ENCODE assay signal across 21 cellular contexts in genomic region chr2:212327171-212327809, GRCh38.
A peak's percentile ranks its signal among the peaks of the same experiment; 100 is the strongest.
DNase-seq lines count a peak whose midpoint lies in the region; ATAC-seq, FAIRE-seq and TF ChIP-seq lines count a peak whose summit lies in the region.
"Had no signal": no experiment of that assay in that cellular context is flagged by ENCODE, and none has a peak within 500 bp of the region (broad histone marks: within the 10 kb centered on the region; RNA-seq: fewer than 3 reads in every experiment).

No MANE protein-coding gene starts in this region.

- POLR2A ChIA-PET in A549 (lab: Yijun Ruan, JAX): no interaction called here

- FAIRE-seq in A549 (lab: Jason Lieb, UNC): no peak

- intact Hi-C loops in left colon (cut with DNase I, micrococcal nuclease): no loop called here
- intact Hi-C loops in adrenal gland (cut with DNase I): no loop called here

- CTCF ChIA-PET in A549 (lab: Yijun Ruan, JAX): no interaction called here

- H3K27ac ChIP-seq in A549 (no peak overlapping the region), adrenal gland (no peak overlapping the region)
- H3K27ac ChIP-seq: C4-2B, SJSA1 had no signal

- no peak for TF ChIP-seq CTCF in A549 (IDR thresholded peaks at IDR 0.05)
- no peak for TF ChIP-seq CTCF in epithelial cell of proximal tubule (conservative IDR thresholded peaks at IDR 0.05; ENCODE audit: low read depth, low read length)
- no peak for TF ChIP-seq CTCF in adrenal gland (IDR thresholded peaks at IDR 0.05)

- H3K9me3 ChIP-seq in A549 (no peaks in the 10 kb centered on the region), adrenal gland (replicated peaks in 1 of 3) (no peaks in the 10 kb centered on the region)
- H3K9me3 ChIP-seq: SJSA1 had no signal

- TF ChIP-seq POLR2A in A549 (IDR thresholded peaks at IDR 0.05; ENCODE audit: low read length) (no peak), adrenal gland (IDR thresholded peaks at IDR 0.05) (no peak)

- H3K4me1 ChIP-seq in A549 (peaks cover 16% of the 10 kb centered on the region; the same call in 2 of the 3 replicates), adrenal gland (replicated peaks in 1 of 2) (no peaks in the 10 kb centered on the region)
- H3K4me1 ChIP-seq: SJSA1 had no signal

- H3K4me3 ChIP-seq in A549 (no peak overlapping the region), epithelial cell of proximal tubule (ENCODE audit: low read depth, low read length) (no peak overlapping the region), adrenal gland (no peak overlapping the region)
- H3K4me3 ChIP-seq: SJSA1 had no signal

- peak in 1 of 2 experiments; percentile 12 for DNase-seq in A549 (ENCODE audit: low read depth in 1 of 2, low spot score in 1 of 2)
- peak; percentile 13 for DNase-seq in HCEC 1CT
- peak; percentile 47 for DNase-seq in epithelial cell of proximal tubule (ENCODE audit: low read depth)
- DNase-seq in left colon: no peak
- no peak for DNase-seq in stimulated activated CD4-positive, alpha-beta T cell treated with anti-CD3 and anti-CD28 coated beads, Interleukin-15, amount 100 ng/mL, for 24 hours
- no peak for DNase-seq in activated CD8-positive, alpha-beta memory T cell treated with anti-CD3 and anti-CD28 coated beads for 24 hours
- no peak for DNase-seq in adrenal gland
- DNase-seq: 8988T, DMS79 treated with DMSO at 0.1 percent for 48 hours, H7, KBM-7, NCI-H1105, NCI-H2029 treated with DMSO at 0.1 percent for 48 hours, NCI-H2171 treated with DMSO at 0.1 percent for 48 hours, NCI-H446 treated with DMSO at 0.1 percent for 48 hours, NCI-H526 treated with DMSO at 0.1 percent for 48 hours, OCI-M1 had no signal

- TF ChIP-seq RAD21 in A549 (conservative IDR thresholded peaks at IDR 0.05 in 1 of 2, IDR thresholded peaks at IDR 0.05 in 1 of 2): no peak

- no peak for TF ChIP-seq EP300 in A549 (IDR thresholded peaks at IDR 0.05)

- WGBS in A549 (ENCODE audit: missing lambda C conversion rate): 24% methylated on average over 4 of the region's 4 CpGs
- WGBS in adrenal gland, 4 donors: 56 to 75% (median 68%) methylated on average over 4 of the region's 4 CpGs

- ATAC-seq in A549: peak in 1 of 2 experiments; percentile 26; a peak in 1 of 6 replicates
- peak; percentile 68 for ATAC-seq in left colon
- no peak for ATAC-seq in GM19324 (IDR thresholded peaks at IDR 0.05; ENCODE audit: low FRiP score, unreplicated experiment)
- ATAC-seq: Right ventricle myocardium inferior had no signal

- H3K36me3 ChIP-seq in adrenal gland (replicated peaks in 1 of 2): no peaks in the 10 kb centered on the region
- H3K36me3 ChIP-seq: SJSA1 had no signal

- H3K27me3 ChIP-seq in adrenal gland: no peaks in the 10 kb centered on the region
- H3K27me3 ChIP-seq: SJSA1 had no signal

- peak overlapping the region; percentile 54 for H3K4me2 ChIP-seq in A549

TF ChIP-seq in A549, 52 proteins besides CTCF, POLR2A, EP300 and RAD21:
- no peak for TF ChIP-seq HOXA7 (CRISPR knock-in tag; IDR thresholded peaks at IDR 0.05)
- TF ChIP-seq RCOR1 (IDR thresholded peaks at IDR 0.05; ENCODE audit: low read depth, low read length): no peak
- no peak for TF ChIP-seq FOSL2 (IDR thresholded peaks at IDR 0.05)
- no peak for TF ChIP-seq FOSL2 (CRISPR knock-in tag; IDR thresholded peaks at IDR 0.05)
- TF ChIP-seq BHLHE40 (IDR thresholded peaks at IDR 0.05; ENCODE audit: low read depth, low read length): no peak
- no peak for TF ChIP-seq CHD4 (IDR thresholded peaks at IDR 0.05; ENCODE audit: borderline replicate concordance)
- TF ChIP-seq RNF2 (IDR thresholded peaks at IDR 0.05; ENCODE audit: borderline replicate concordance, low read depth): no peak
- TF ChIP-seq POLR2AphosphoS2 (conservative IDR thresholded peaks at IDR 0.05; ENCODE audit: low read length): no peak
- TF ChIP-seq EHF (CRISPR knock-in tag; IDR thresholded peaks at IDR 0.05): no peak
- TF ChIP-seq ELK1 (IDR thresholded peaks at IDR 0.05; ENCODE audit: low read depth, low read length): no peak
TF ChIP-seq in A549: peak in this region for 0.

Comparison
In these comparisons a context has a peak if more than half of its experiments do, and no peak if none do; other contexts are left out.
1. DNase-seq: peak in HCEC 1CT (single experiment) and epithelial cell of proximal tubule (single experiment); none in left colon (0 of 2), stimulated activated CD4-positive, alpha-beta T cell treated with anti-CD3 and anti-CD28 coated beads, Interleukin-15, amount 100 ng/mL, for 24 hours (single experiment), activated CD8-positive, alpha-beta memory T cell treated with anti-CD3 and anti-CD28 coated beads for 24 hours (single experiment) and adrenal gland (0 of 7).